ENCODE assay signal across 8 cellular contexts in the genomic region with DNA sequence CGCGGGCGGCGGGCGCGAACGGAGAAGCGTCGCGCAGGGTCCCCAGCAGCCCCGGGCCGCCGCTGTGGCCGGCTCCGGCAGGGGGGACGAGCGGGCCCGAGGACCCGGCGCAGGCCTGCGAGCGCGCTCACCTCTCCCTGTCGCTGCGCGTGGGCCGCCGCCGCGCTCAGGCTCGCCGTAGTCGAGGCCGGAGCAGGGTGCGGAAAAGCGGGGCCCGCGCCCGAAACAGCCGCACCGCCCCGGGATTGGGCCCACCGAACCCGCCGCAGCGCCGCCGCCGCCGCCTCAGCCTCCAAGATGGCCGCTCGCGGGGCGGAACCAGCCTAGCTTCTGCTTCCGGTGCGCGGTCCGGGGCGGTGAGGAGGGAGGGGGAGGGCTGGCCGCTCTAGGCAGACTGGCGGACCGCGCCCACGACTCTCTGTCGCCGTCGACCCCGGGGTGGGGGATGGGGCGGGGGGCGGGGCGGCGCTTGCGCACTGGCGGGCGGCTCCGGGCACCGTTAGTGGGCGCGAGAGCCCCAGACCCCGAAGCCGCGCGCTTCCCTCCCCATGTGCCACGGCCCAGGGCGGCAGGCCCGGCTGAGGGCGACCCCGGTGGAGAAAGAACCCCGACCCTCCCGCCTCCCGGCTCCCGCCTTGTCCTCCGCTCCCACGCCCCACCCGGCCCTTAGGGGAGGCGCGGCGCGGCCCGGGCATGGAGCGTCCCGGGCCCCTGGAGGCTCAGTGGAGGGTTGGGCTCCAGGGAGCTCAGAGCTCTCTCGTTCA. TPM values are rescaled to one million over a fixed set of nuclear protein-coding genes. Genes with fewer than 3 reads are reported as not detected.
DNase-seq lines count a peak whose midpoint lies in the region; ATAC-seq and TF ChIP-seq lines count a peak whose summit lies in the region.

A gene (minus strand): TSS at position 320 of the 764 bp plus-strand sequence. CDS start 5,862 bp downstream, outside the sequence.

- TF ChIP-seq CTCF in BE2C (IDR thresholded peaks at IDR 0.05; ENCODE audit: low read depth, low read length), result no peak

- H3K36me3 ChIP-seq in BE2C, result peaks cover 12% of the 10 kb centered on the region

- no peaks in the 10 kb centered on the region for H3K9me3 ChIP-seq in BE2C

- DNase-seq in BE2C, result peak; percentile 96
- DNase-seq in NK-92 treated with Interleukin-12 subunit alpha and Interleukin-12 subunit beta, amount 100 ng/mL, for 24 hours (lab: John Stamatoyannopoulos, UW), result peak; percentile 90
- peak; percentile 96 for DNase-seq in activated CD8-positive, alpha-beta memory T cell treated with anti-CD3 and anti-CD28 coated beads for 24 hours
- DNase-seq in effector CD8-positive, alpha-beta T cell (lab: John Stamatoyannopoulos, UW), result peak; percentile 90
- DNase-seq in medulla oblongata (ENCODE audit: extremely low spot score), result peak; percentile 92
- peak; percentile 90 to 95 (median 92) for DNase-seq in stimulated activated CD4-positive, alpha-beta T cell treated with anti-CD3 and anti-CD28 coated beads, TNF-alpha, amount 100 ng/mL, for 48 hours (ENCODE audit: low read depth in 3 of 3)

- H3K4me1 ChIP-seq in BE2C, result no peaks in the 10 kb centered on the region

- ATAC-seq in GM19324 (IDR thresholded peaks at IDR 0.05; ENCODE audit: low FRiP score, unreplicated experiment) (peak; percentile 82), HG03571 (IDR thresholded peaks at IDR 0.05; ENCODE audit: unreplicated experiment) (peak; percentile 70)

- peak within 1 kb of the TSS; percentile 94 for H3K4me3 ChIP-seq in BE2C (ENCODE audit: low read depth, low read length)

- H3K27me3 ChIP-seq in BE2C, result no peaks in the 10 kb centered on the region

RNA-seq across cellular contexts. Expression of the gene that starts here (rescaled TPM):
- 166 TPM for polyA plus RNA-seq in BE2C (2012; ENCODE audit: insufficient read depth, insufficient read length, low read depth)

Comparison
In these comparisons a context has a peak if more than half of its experiments do, and no peak if none do; other contexts are left out.
1. Peak in every context shown above with its lines: DNase-seq, ATAC-seq and H3K4me3 ChIP-seq.